In the genomic region with DNA sequence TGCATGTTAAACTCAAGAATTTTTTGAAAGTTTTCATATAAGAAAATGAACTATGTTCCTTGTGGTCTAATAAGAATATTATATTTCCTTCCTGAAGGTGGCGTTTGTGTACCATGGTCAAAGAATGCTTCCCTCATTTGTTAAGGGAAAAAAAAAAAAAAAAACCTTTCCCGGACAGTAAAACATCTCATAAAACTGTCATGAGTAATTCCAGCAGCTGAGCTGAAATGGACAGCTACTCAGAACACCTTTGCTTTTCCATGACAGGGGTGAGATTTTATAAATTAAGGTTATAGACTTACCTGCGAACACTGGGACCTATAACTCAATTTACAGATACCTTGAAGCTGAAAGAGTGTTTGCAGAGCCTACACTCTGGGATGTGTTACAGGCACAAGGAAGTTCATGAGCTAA, we compare ENCODE assay signal across 9 cellular contexts.
DNase-seq lines count a peak whose midpoint lies in the region; ATAC-seq, FAIRE-seq and TF ChIP-seq lines count a peak whose summit lies in the region.
"Had no signal": no experiment of that assay in that cellular context is flagged by ENCODE, and none has a peak within 500 bp of the region (broad histone marks: within the 10 kb centered on the region; RNA-seq: fewer than 3 reads in every experiment).

No MANE protein-coding gene starts in this region.

- peak; percentile 1 for DNase-seq in NCI-H1092 (lab: John Stamatoyannopoulos, UW)
- no peak for DNase-seq in NCI-H1092 treated with DMSO at 0.1 percent for 48 hours (lab: John Stamatoyannopoulos, UW)
- peak; percentile 69 for DNase-seq in NCI-H526 treated with DMSO at 0.1 percent for 48 hours (lab: John Stamatoyannopoulos, UW)
- no peak for DNase-seq in H1 (ENCODE audit: low read depth in 1 of 2, low spot score in 2 of 2)
- no peak for DNase-seq in GOT3 (lab: John Stamatoyannopoulos, UW)
- DNase-seq in activated CD8-positive, alpha-beta memory T cell treated with anti-CD3 and anti-CD28 coated beads, Interleukin-2, amount 50 U/mL, for 48 hours = no peak

- no peaks in the 10 kb centered on the region for H3K79me1 ChIP-seq in H1 (ENCODE audit: low read depth, low read length)

- no peak overlapping the region for H3K14ac ChIP-seq in H1 (ENCODE audit: insufficient read length)

- H3K36me3 ChIP-seq in H1 (ENCODE audit: control insufficient read depth in 2 of 4, insufficient read depth in 4 of 4, low read length in 3 of 4) = no peaks in the 10 kb centered on the region
- H3K36me3 ChIP-seq: BLaER1 had no signal

- POLR2A ChIA-PET in H1 (lab: Charles Lee; ENCODE audit: partially characterized antibody) = no interaction called here

- TF ChIP-seq RAD21 in H1 (IDR thresholded peaks at IDR 0.05 in 1 of 2, conservative IDR thresholded peaks at IDR 0.05 in 1 of 2; ENCODE audit: low read depth in 2 of 2, low read length in 2 of 2) = peak; percentile 56 to 70

- no peak overlapping the region for H3K4ac ChIP-seq in H1 (replicated peaks; ENCODE audit: insufficient read length, low read depth, low read length)

- peaks cover 4 to 17% (median 8%) of the 10 kb centered on the region in 4 experiments; a peak in 5 of 7 replicates for H3K4me1 ChIP-seq in H1 (replicated peaks in 1 of 4; ENCODE audit: control insufficient read depth in 3 of 4, insufficient read depth in 4 of 4, low read length in 3 of 4)

- peaks cover 6 to 36% (median 24%) of the 10 kb centered on the region in 4 experiments; a peak in 6 of 7 replicates for H3K27me3 ChIP-seq in H1 (replicated peaks in 1 of 4; ENCODE audit: control insufficient read depth in 3 of 4, extremely low read depth in 1 of 4, insufficient read depth in 3 of 4, low read length in 3 of 4)
- H3K27me3 ChIP-seq: BLaER1 had no signal

- H2BK120ac ChIP-seq in H1 (replicated peaks; ENCODE audit: low read depth, low read length) = no peak overlapping the region

- peaks cover 0 to 2% of the 10 kb centered on the region in 2 experiments for H4K20me1 ChIP-seq in H1 (replicated peaks in 1 of 2; ENCODE audit: control insufficient read depth in 1 of 2, insufficient read depth in 2 of 2, low read length in 2 of 2)
- H4K20me1 ChIP-seq: BLaER1 had no signal

- no peak for TF ChIP-seq EP300 in H1 (IDR thresholded peaks at IDR 0.05; ENCODE audit: borderline replicate concordance in 1 of 2, low read depth in 2 of 2, low read length in 2 of 2)

- H3K23me2 ChIP-seq in H1 (ENCODE audit: low read depth, low read length) = no peaks in the 10 kb centered on the region

- H3K27ac Mint-ChIP-seq in nephron = no peak overlapping the region

- no peaks in the 10 kb centered on the region for H3K9me3 ChIP-seq in H1 (ENCODE audit: insufficient read depth in 2 of 2, low read depth in 1 of 2, low read length in 1 of 2)

- peaks cover 3% of the 10 kb centered on the region for H3K9me3 Mint-ChIP-seq in nephron

- TF ChIP-seq CTCF in H1 (IDR thresholded peaks at IDR 0.05; ENCODE audit: control extremely low read depth in 1 of 3, insufficient read depth in 1 of 3, low read depth in 1 of 3, low read length in 3 of 3) (peak in 1 of 3 experiments; percentile 48; a peak in 1 of 4 replicates), nephron (IDR thresholded peaks at IDR 0.05; ENCODE audit: unreplicated experiment in 3 of 3) (peak; percentile 65 to 72 (median 67))

- no peak overlapping the region for H3K27ac ChIP-seq in H1 (ENCODE audit: low read depth, low read length)
- H3K27ac ChIP-seq: BLaER1 had no signal

- FAIRE-seq in H1 (lab: Jason Lieb, UNC) = no peak

- no peak overlapping the region for H4K91ac ChIP-seq in H1 (replicated peaks; ENCODE audit: insufficient read length, low read length)

- H3K4me3 Mint-ChIP-seq in nephron = no peak overlapping the region

- H3K36me3 Mint-ChIP-seq in nephron (ENCODE audit: low read depth) = no peaks in the 10 kb centered on the region

- H3K4me1 Mint-ChIP-seq in nephron = peaks cover 5% of the 10 kb centered on the region

- H3K23ac ChIP-seq in H1 (ENCODE audit: insufficient read length) = no peak overlapping the region

- H2AFZ ChIP-seq in H1 (ENCODE audit: low read length) = no peak overlapping the region

- no peaks in the 10 kb centered on the region for H3K79me2 ChIP-seq in H1 (ENCODE audit: control insufficient read depth in 1 of 2, insufficient read depth in 2 of 2, low read length in 2 of 2)

- no peak overlapping the region for H2BK5ac ChIP-seq in H1 (ENCODE audit: low read depth, low read length)

- H3K27me3 Mint-ChIP-seq in nephron (ENCODE audit: low read depth) = no peaks in the 10 kb centered on the region

- no peak overlapping the region for H2BK15ac ChIP-seq in H1 (ENCODE audit: low read length)

- no peak overlapping the region for H3K18ac ChIP-seq in H1 (ENCODE audit: extremely low read depth, low read length)

- TF ChIP-seq POLR2A in H1 (IDR thresholded peaks at IDR 0.05; ENCODE audit: control extremely low read depth in 1 of 2, low read depth in 2 of 2, low read length in 2 of 2) = no peak

- ATAC-seq in HG03045 (IDR thresholded peaks at IDR 0.05; ENCODE audit: unreplicated experiment) = no peak

- H3K56ac ChIP-seq in H1 (replicated peaks; ENCODE audit: insufficient read length, low read depth, low read length) = no peak overlapping the region

- H3K4me3 ChIP-seq in H1 (ENCODE audit: extremely low read depth in 1 of 4, insufficient read depth in 2 of 4, low read depth in 3 of 4, low read length in 4 of 4) = no peak overlapping the region
- H3K4me3 ChIP-seq: BLaER1 had no signal

- H3K9ac ChIP-seq in H1 (replicated peaks in 1 of 4; ENCODE audit: extremely low read depth in 1 of 4, low read depth in 3 of 4, low read length in 3 of 4) = no peak overlapping the region
- H3K9ac ChIP-seq: BLaER1 had no signal

- CTCF ChIA-PET in H1 (lab: Charles Lee; ENCODE audit: partially characterized antibody) = interaction anchor here (0.6 to 14.0 kb wide), 34 partner anchors 10 to 344 kb away, joined by 3 to 246 read pairs (median 4); no protein-coding TSS in a partner anchor

- H2BK12ac ChIP-seq in H1 (ENCODE audit: low read depth, low read length) = no peak overlapping the region

- H2AK5ac ChIP-seq in H1 (ENCODE audit: low read depth, low read length) = no peak overlapping the region

- 58% methylated on average over 3 of the region's 3 CpGs; no CpG with 5 or more reads in 1 of the 2 experiments for WGBS in H1 (ENCODE audit: extremely low coverage in 1 of 2, insufficient coverage in 1 of 2, insufficient read length in 1 of 2, insufficient replicate concordance in 2 of 2, low coverage in 1 of 2, low lambda C conversion rate in 2 of 2, missing lambda C conversion rate in 1 of 2), 2 experiments

- H4K5ac ChIP-seq in H1 (ENCODE audit: insufficient read length, low read depth, low read length) = no peak overlapping the region

- H4K8ac ChIP-seq in H1 (ENCODE audit: extremely low read depth, insufficient read depth, low read length) = no peak overlapping the region

- no peak overlapping the region for H2BK20ac ChIP-seq in H1 (ENCODE audit: low read length)

- no peak overlapping the region for H3K4me2 ChIP-seq in H1 (ENCODE audit: insufficient read depth in 1 of 2, low read depth in 2 of 2, low read length in 2 of 2)
- H3K4me2 ChIP-seq: BLaER1 had no signal

TF ChIP-seq in H1, 55 proteins besides CTCF, POLR2A, EP300 and RAD21:
- TF ChIP-seq FOSL1 (IDR thresholded peaks at IDR 0.05; ENCODE audit: insufficient read depth, low read depth, low read length) = no peak
- TF ChIP-seq EZH2 (IDR thresholded peaks at IDR 0.05; ENCODE audit: low read depth, low read length, severe bottlenecking) = no peak
- TF ChIP-seq CREB1 (IDR thresholded peaks at IDR 0.05) = no peak
- no peak for TF ChIP-seq SP2 (IDR thresholded peaks at IDR 0.05; ENCODE audit: low read length)
- TF ChIP-seq CBX8 (IDR thresholded peaks at IDR 0.05; ENCODE audit: borderline replicate concordance, low read depth, low read length) = no peak
- TF ChIP-seq NANOG (IDR thresholded peaks at IDR 0.05; ENCODE audit: insufficient read depth, low read depth, low read length, poor library complexity, severe bottlenecking) = no peak
- no peak for TF ChIP-seq JUN (IDR thresholded peaks at IDR 0.05; ENCODE audit: low read depth, low read length)
- no peak for TF ChIP-seq RXRA (IDR thresholded peaks at IDR 0.05; ENCODE audit: insufficient read depth, low read depth, low read length)
- no peak for TF ChIP-seq SIRT6 (IDR thresholded peaks at IDR 0.05; ENCODE audit: low read length)
- no peak for TF ChIP-seq BACH1 (IDR thresholded peaks at IDR 0.05; ENCODE audit: low read length)
- no peak for TF ChIP-seq KDM4A (IDR thresholded peaks at IDR 0.05; ENCODE audit: low read depth, low read length, severe bottlenecking)
- TF ChIP-seq TEAD4 (IDR thresholded peaks at IDR 0.05; ENCODE audit: low read depth, low read length) = no peak
- no peak for TF ChIP-seq E2F6 (IDR thresholded peaks at IDR 0.05)
- TF ChIP-seq, protein P1, sequence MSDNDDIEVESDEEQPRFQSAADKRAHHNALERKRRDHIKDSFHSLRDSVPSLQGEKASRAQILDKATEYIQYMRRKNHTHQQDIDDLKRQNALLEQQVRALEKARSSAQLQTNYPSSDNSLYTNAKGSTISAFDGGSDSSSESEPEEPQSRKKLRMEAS (IDR thresholded peaks at IDR 0.05) = no peak
- TF ChIP-seq GTF2F1 (IDR thresholded peaks at IDR 0.05; ENCODE audit: borderline replicate concordance, low read depth, low read length) = no peak
- no peak for TF ChIP-seq KDM1A (IDR thresholded peaks at IDR 0.05; ENCODE audit: borderline replicate concordance, low read length)
- TF ChIP-seq, protein P2, sequence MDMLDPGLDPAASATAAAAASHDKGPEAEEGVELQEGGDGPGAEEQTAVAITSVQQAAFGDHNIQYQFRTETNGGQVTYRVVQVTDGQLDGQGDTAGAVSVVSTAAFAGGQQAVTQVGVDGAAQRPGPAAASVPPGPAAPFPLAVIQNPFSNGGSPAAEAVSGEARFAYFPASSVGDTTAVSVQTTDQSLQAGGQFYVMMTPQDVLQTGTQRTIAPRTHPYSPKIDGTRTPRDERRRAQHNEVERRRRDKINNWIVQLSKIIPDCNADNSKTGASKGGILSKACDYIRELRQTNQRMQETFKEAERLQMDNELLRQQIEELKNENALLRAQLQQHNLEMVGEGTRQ (IDR thresholded peaks at IDR 0.05; ENCODE audit: low read length) = no peak

Comparison
In these comparisons a context has a peak if more than half of its experiments do, and no peak if none do; other contexts are left out.
1. DNase-seq: peak in NCI-H1092 (single experiment) and NCI-H526 treated with DMSO at 0.1 percent for 48 hours (single experiment); none in NCI-H1092 treated with DMSO at 0.1 percent for 48 hours (single experiment), H1 (0 of 2), GOT3 (single experiment) and activated CD8-positive, alpha-beta memory T cell treated with anti-CD3 and anti-CD28 coated beads, Interleukin-2, amount 50 U/mL, for 48 hours (single experiment).